33 cellular contexts compared by ENCODE assay signal in the genomic region with DNA sequence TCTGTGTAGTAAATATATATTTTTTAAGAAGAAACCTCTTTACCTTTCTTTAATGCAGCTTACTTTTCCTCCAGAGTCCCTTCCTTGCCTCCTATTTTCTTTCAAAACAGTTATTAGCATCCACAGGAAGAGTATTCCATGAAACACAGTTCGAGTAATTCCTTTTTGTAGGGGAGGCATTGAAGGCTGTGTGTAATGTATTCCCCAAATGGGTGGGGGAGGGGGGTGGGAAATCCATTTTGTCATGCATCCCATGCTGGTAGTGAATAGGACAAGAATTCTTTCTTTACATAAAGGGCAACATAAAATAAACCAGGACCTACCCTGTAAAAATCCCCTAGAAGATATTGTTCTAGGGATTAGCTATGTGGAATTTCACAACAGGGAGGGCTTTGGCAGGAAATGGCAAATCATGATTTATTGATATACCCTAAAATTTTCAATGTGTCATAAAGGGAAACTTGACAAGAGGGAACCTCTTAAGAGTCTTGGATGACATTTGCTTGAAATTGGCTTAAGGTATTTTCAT.
"Had no signal": no experiment of that assay in that cellular context is flagged by ENCODE, and none has a peak within 500 bp of the region (broad histone marks: within the 10 kb centered on the region; RNA-seq: fewer than 3 reads in every experiment).

No MANE protein-coding gene starts in this region.

- H3K27ac Mint-ChIP-seq: activated CD4-positive, alpha-beta memory T cell treated with anti-CD3 and anti-CD28 coated beads, Interleukin-2, amount 10 ng/mL, durations not matched to agents 7 days and 5 days; activated CD8-positive, alpha-beta memory T cell treated with anti-CD3 and anti-CD28 coated beads, Interleukin-2, amount 10 ng/mL, durations not matched to agents 7 days and 5 days; activated naive CD4-positive, alpha-beta T cell treated with anti-CD3 and anti-CD28 coated beads, Interleukin-2, amount 10 ng/mL, durations not matched to agents 7 days and 5 days; activated naive CD8-positive, alpha-beta T cell; activated naive CD8-positive, alpha-beta T cell treated with anti-CD3 and anti-CD28 coated beads, Interleukin-2, amount 50 U/mL, for 24 hours had no signal

- H3K4me1 Mint-ChIP-seq: activated CD4-positive, alpha-beta memory T cell treated with anti-CD3 and anti-CD28 coated beads, Interleukin-2, amount 10 ng/mL, durations not matched to agents 7 days and 5 days; activated CD8-positive, alpha-beta memory T cell treated with anti-CD3 and anti-CD28 coated beads, Interleukin-2, amount 10 ng/mL, durations not matched to agents 7 days and 5 days; activated naive CD4-positive, alpha-beta T cell treated with anti-CD3 and anti-CD28 coated beads, Interleukin-2, amount 10 ng/mL, durations not matched to agents 7 days and 5 days; activated naive CD8-positive, alpha-beta T cell treated with anti-CD3 and anti-CD28 coated beads, Interleukin-2, amount 50 U/mL, for 24 hours had no signal

- H3K4me3 ChIP-seq: PC-9 had no signal

- H3K4me2 ChIP-seq: PC-9 had no signal

- H3K36me3 ChIP-seq: brain microvascular endothelial cell had no signal

- ATAC-seq: activated CD8-positive, alpha-beta memory T cell treated with anti-CD3 and anti-CD28 coated beads, Interleukin-2, amount 10 ng/mL, durations not matched to agents 7 days and 5 days; activated naive CD8-positive, alpha-beta T cell treated with anti-CD3 and anti-CD28 coated beads, Interleukin-2, amount 50 U/mL, for 24 hours; Right ventricle myocardium inferior; SK-N-SH treated with all-trans-retinoic acid at 6 μM for 48 hours had no signal

- DNase-seq: activated CD4-positive, alpha-beta memory T cell treated with anti-CD3 and anti-CD28 coated beads, Interleukin-2, amount 10 ng/mL, durations not matched to agents 7 days and 5 days; activated CD4-positive, alpha-beta T cell treated with anti-CD3 and anti-CD28 coated beads for 1 hour; activated CD4-positive, alpha-beta T cell treated with anti-CD3 and anti-CD28 coated beads for 48 hours; activated CD4-positive, CD25-positive, alpha-beta regulatory T cell; activated CD8-positive, alpha-beta memory T cell treated with anti-CD3 and anti-CD28 coated beads for 24 hours; activated CD8-positive, alpha-beta memory T cell treated with anti-CD3 and anti-CD28 coated beads, Interleukin-2, amount 10 ng/mL, durations not matched to agents 7 days and 5 days; activated CD8-positive, alpha-beta memory T cell treated with anti-CD3 and anti-CD28 coated beads, Interleukin-2, amount 50 U/mL, for 48 hours; activated effector memory CD4-positive, alpha-beta T cell treated with Interleukin-2 at 50 U/mL for 16 hours; activated naive CD4-positive, alpha-beta T cell treated with anti-CD3 and anti-CD28 coated beads, Interleukin-2, amount 10 ng/mL, durations not matched to agents 7 days and 5 days; activated naive CD8-positive, alpha-beta T cell treated with anti-CD3 and anti-CD28 coated beads, Interleukin-2, amount 50 U/mL, for 24 hours; activated T-cell treated with anti-CD3 and anti-CD28 coated beads, Interleukin-2, amount 50 U/mL, for 48 hours; amniotic stem cell; aorta; brain microvascular endothelial cell; central memory CD4-positive, alpha-beta T cell; NCI-H1105; NCI-H1417 treated with DMSO at 0.1 percent for 48 hours; NCI-H187 treated with DMSO at 0.1 percent for 48 hours; NCI-H2081; NCI-H2171 treated with DMSO at 0.1 percent for 48 hours; NCI-H2227 treated with DMSO at 0.1 percent for 48 hours; NCI-H446 treated with DMSO at 0.1 percent for 48 hours; PC-9; SIG-M5; T-helper 1 cell; T-helper 2 cell; T-helper 9 cell had no signal

- H3K27me3 Mint-ChIP-seq: activated CD4-positive, alpha-beta memory T cell treated with anti-CD3 and anti-CD28 coated beads, Interleukin-2, amount 10 ng/mL, durations not matched to agents 7 days and 5 days; activated CD8-positive, alpha-beta memory T cell treated with anti-CD3 and anti-CD28 coated beads, Interleukin-2, amount 10 ng/mL, durations not matched to agents 7 days and 5 days; activated naive CD4-positive, alpha-beta T cell treated with anti-CD3 and anti-CD28 coated beads, Interleukin-2, amount 10 ng/mL, durations not matched to agents 7 days and 5 days had no signal

- H3K4me3 Mint-ChIP-seq: activated CD4-positive, alpha-beta memory T cell treated with anti-CD3 and anti-CD28 coated beads, Interleukin-2, amount 10 ng/mL, durations not matched to agents 7 days and 5 days; activated CD8-positive, alpha-beta memory T cell treated with anti-CD3 and anti-CD28 coated beads, Interleukin-2, amount 10 ng/mL, durations not matched to agents 7 days and 5 days; activated naive CD4-positive, alpha-beta T cell treated with anti-CD3 and anti-CD28 coated beads, Interleukin-2, amount 10 ng/mL, durations not matched to agents 7 days and 5 days; activated naive CD8-positive, alpha-beta T cell; activated naive CD8-positive, alpha-beta T cell treated with anti-CD3 and anti-CD28 coated beads, Interleukin-2, amount 50 U/mL, for 24 hours had no signal

- FAIRE-seq: RCC 7860 had no signal

- H3K36me3 Mint-ChIP-seq: activated CD8-positive, alpha-beta memory T cell treated with anti-CD3 and anti-CD28 coated beads, Interleukin-2, amount 10 ng/mL, durations not matched to agents 7 days and 5 days; activated naive CD4-positive, alpha-beta T cell treated with anti-CD3 and anti-CD28 coated beads, Interleukin-2, amount 10 ng/mL, durations not matched to agents 7 days and 5 days; activated naive CD8-positive, alpha-beta T cell had no signal

- H3K27me3 ChIP-seq: brain microvascular endothelial cell had no signal

- H3K27ac ChIP-seq: brain microvascular endothelial cell, PC-9, RWPE1, VCaP had no signal

- H2AFZ ChIP-seq: PC-9 had no signal
